Comparison of ENCODE assay signal across 1 cellular context in the genomic region with DNA sequence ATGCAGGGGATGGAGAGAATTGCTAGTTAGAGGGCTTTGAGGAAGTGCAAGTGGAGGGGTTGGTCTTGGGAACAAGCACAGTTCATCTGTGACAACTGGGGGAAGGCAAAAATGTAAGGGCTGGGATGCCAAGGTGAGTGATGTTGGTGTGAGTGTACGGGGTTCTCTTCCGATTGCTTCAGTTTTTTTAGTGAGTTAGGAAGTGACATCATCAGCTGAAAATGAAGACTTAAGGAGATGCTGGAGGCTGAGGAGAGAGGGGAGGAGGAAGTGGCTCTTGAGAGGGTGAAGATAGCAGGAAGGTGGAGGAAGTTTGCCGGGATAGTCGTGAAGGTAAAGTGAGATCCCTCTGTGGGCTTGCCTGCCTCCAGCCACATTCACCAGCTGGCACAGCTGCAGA.
TF ChIP-seq lines count a peak whose summit lies in the region.

No MANE protein-coding gene starts in this region.

TF ChIP-seq in HEK293, 187 proteins besides CTCF, POLR2A, EP300 and RAD21 (continued from another document):
- TF ChIP-seq, protein P1, sequence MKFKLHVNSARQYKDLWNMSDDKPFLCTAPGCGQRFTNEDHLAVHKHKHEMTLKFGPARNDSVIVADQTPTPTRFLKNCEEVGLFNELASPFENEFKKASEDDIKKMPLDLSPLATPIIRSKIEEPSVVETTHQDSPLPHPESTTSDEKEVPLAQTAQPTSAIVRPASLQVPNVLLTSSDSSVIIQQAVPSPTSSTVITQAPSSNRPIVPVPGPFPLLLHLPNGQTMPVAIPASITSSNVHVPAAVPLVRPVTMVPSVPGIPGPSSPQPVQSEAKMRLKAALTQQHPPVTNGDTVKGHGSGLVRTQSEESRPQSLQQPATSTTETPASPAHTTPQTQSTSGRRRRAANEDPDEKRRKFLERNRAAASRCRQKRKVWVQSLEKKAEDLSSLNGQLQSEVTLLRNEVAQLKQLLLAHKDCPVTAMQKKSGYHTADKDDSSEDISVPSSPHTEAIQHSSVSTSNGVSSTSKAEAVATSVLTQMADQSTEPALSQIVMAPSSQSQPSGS (tag by site-specific recombination; IDR thresholded peaks at IDR 0.05; ENCODE audit: low read depth): peak; percentile 82
- peak; percentile 30; the same call in 1 of the 2 replicates for TF ChIP-seq ZNF629 (tag by site-specific recombination; IDR thresholded peaks at IDR 0.05)
- TF ChIP-seq ZNF707 (tag by site-specific recombination; IDR thresholded peaks at IDR 0.05): no peak
- no peak for TF ChIP-seq HOXD13 (CRISPR knock-in tag; IDR thresholded peaks at IDR 0.05; ENCODE audit: borderline replicate concordance)
- TF ChIP-seq, protein P2, sequence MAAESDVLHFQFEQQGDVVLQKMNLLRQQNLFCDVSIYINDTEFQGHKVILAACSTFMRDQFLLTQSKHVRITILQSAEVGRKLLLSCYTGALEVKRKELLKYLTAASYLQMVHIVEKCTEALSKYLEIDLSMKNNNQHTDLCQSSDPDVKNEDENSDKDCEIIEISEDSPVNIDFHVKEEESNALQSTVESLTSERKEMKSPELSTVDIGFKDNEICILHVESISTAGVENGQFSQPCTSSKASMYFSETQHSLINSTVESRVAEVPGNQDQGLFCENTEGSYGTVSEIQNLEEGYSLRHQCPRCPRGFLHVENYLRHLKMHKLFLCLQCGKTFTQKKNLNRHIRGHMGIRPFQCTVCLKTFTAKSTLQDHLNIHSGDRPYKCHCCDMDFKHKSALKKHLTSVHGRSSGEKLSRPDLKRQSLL (tag by site-specific recombination; IDR thresholded peaks at IDR 0.05): no peak
- no peak for TF ChIP-seq ZFP3 (tag by site-specific recombination; IDR thresholded peaks at IDR 0.05; ENCODE audit: low read depth)
- no peak for TF ChIP-seq KLF16 (tag by site-specific recombination; IDR thresholded peaks at IDR 0.05)
